24 cellular contexts compared by ENCODE assay signal in genomic region chr13:113939129-113939904, GRCh38. TPM values are rescaled to one million over a fixed set of nuclear protein-coding genes. Genes with fewer than 3 reads are reported as not detected.
DNase-seq lines count a peak whose midpoint lies in the region; ATAC-seq and TF ChIP-seq lines count a peak whose summit lies in the region.
"Had no signal": no experiment of that assay in that cellular context is flagged by ENCODE, and none has a peak within 500 bp of the region (broad histone marks: within the 10 kb centered on the region; RNA-seq: fewer than 3 reads in every experiment).

No MANE protein-coding gene starts in this region.

- BruUV-seq in IMR-90 (replicated peaks; lab: Mats Ljungman, UMichigan), result no TSS peak

- H3K27ac Mint-ChIP-seq in CD8-positive, alpha-beta memory T cell, result no peak overlapping the region
- H3K27ac Mint-ChIP-seq: B cell, HFFc6 had no signal

- H3K4me2 ChIP-seq in IMR-90 (ENCODE audit: low read depth, low read length) (no peak overlapping the region), hepatocyte (peak overlapping the region; percentile 37), neuronal stem cell (ENCODE audit: insufficient read depth, low read length, poor library complexity, severe bottlenecking) (no peak overlapping the region)

- in situ Hi-C loops in IMR-90 (cut with MboI; ENCODE audit: low sequenced_read_pairs), result no loop called here

- peaks cover 0 to 4% (median 0%) of the 10 kb centered on the region in 5 donors for H3K9me3 Mint-ChIP-seq in CD8-positive, alpha-beta memory T cell
- H3K9me3 Mint-ChIP-seq: HFFc6 had no signal

- H3K27me3 ChIP-seq in IMR-90 (ENCODE audit: control insufficient read depth, insufficient read depth, low read length) (no peaks in the 10 kb centered on the region), hepatocyte (no peaks in the 10 kb centered on the region), neuronal stem cell (ENCODE audit: control insufficient read depth in 3 of 3, insufficient read depth in 3 of 3, low read depth in 1 of 3, low read length in 3 of 3) (no peaks in the 10 kb centered on the region)
- H3K27me3 ChIP-seq in CD8-positive, alpha-beta memory T cell (ENCODE audit: insufficient read depth, low read length, poor library complexity, severe bottlenecking), result no peaks in the 10 kb centered on the region
- H3K27me3 ChIP-seq: MG63 had no signal

- H2BK20ac ChIP-seq in IMR-90 (ENCODE audit: low read depth, low read length), result no peak overlapping the region

- H4K5ac ChIP-seq in IMR-90 (ENCODE audit: low read depth, low read length), result no peak overlapping the region; the same call in 1 of the 2 replicates

- no peak overlapping the region for H3K27ac ChIP-seq in IMR-90 (ENCODE audit: insufficient read depth, low read length)
- no peak overlapping the region for H3K27ac ChIP-seq in hepatocyte
- no peak overlapping the region for H3K27ac ChIP-seq in neuronal stem cell (replicated peaks; ENCODE audit: low read length)
- H3K27ac ChIP-seq in CD8-positive, alpha-beta memory T cell (ENCODE audit: low read depth, low read length), result no peak overlapping the region

- H4K20me1 ChIP-seq in IMR-90 (ENCODE audit: insufficient read depth, low read length) (no peaks in the 10 kb centered on the region; the same call in 1 of the 2 replicates), hepatocyte (ENCODE audit: insufficient read depth, poor library complexity, severe bottlenecking) (no peaks in the 10 kb centered on the region)

- no peak overlapping the region for H2BK5ac ChIP-seq in IMR-90 (ENCODE audit: low read depth, low read length, poor library complexity, severe bottlenecking)
- H2BK5ac ChIP-seq in neuronal stem cell (ENCODE audit: low read length), result no peak overlapping the region

- POLR2A ChIA-PET in IMR-90 (lab: Charles Lee; ENCODE audit: unreplicated experiment), result no interaction called here
- POLR2A ChIA-PET in CD8-positive, alpha-beta memory T cell (lab: Charles Lee), result no interaction called here

- peaks cover 0 to 1% (median 0%) of the 10 kb centered on the region in 3 donors for H3K36me3 Mint-ChIP-seq in CD8-positive, alpha-beta memory T cell

- peak overlapping the region; percentile 15 for H2AK9ac ChIP-seq in IMR-90 (replicated peaks; ENCODE audit: low read depth, low read length, poor library complexity)

- H3K18ac ChIP-seq in IMR-90 (ENCODE audit: low read depth, low read length) (no peak overlapping the region), neuronal stem cell (ENCODE audit: low read length) (peak overlapping the region; percentile 44)

- intact Hi-C loops in IMR-90 (cut with micrococcal nuclease), result no loop called here

- peaks cover 0 to 27% of the 10 kb centered on the region in 2 experiments; a peak in 2 of 4 replicates for H3K79me1 ChIP-seq in IMR-90 (ENCODE audit: low read depth in 1 of 2, low read length in 2 of 2)
- no peaks in the 10 kb centered on the region for H3K79me1 ChIP-seq in neuronal stem cell (ENCODE audit: low read depth, low read length)

- H3K14ac ChIP-seq in IMR-90 (replicated peaks; ENCODE audit: low read depth, low read length) (no peak overlapping the region), neuronal stem cell (ENCODE audit: low read length) (no peak overlapping the region)

- H3K4me1 ChIP-seq in IMR-90 (ENCODE audit: control insufficient read depth, insufficient read depth, low read length) (peaks cover 7% of the 10 kb centered on the region; the same call in 1 of the 2 replicates), hepatocyte (ENCODE audit: insufficient read depth) (peaks cover 29% of the 10 kb centered on the region), neuronal stem cell (ENCODE audit: control insufficient read depth in 2 of 2, insufficient read depth in 1 of 2, low read depth in 1 of 2, low read length in 2 of 2) (peaks cover 6 to 25% of the 10 kb centered on the region in 2 donors)
- no peaks in the 10 kb centered on the region for H3K4me1 ChIP-seq in CD8-positive, alpha-beta memory T cell (ENCODE audit: insufficient read depth, low read length)

- H2BK12ac ChIP-seq in neuronal stem cell (ENCODE audit: low read length), result peak overlapping the region; percentile 63

- H3K23ac ChIP-seq in IMR-90 (ENCODE audit: low read depth, low read length), result no peak overlapping the region
- peak overlapping the region; percentile 32 for H3K23ac ChIP-seq in neuronal stem cell (ENCODE audit: low read depth, low read length, poor library complexity)

- H2AK5ac ChIP-seq in IMR-90 (ENCODE audit: low read depth, low read length) (peak overlapping the region; percentile 78; the same call in 1 of the 2 replicates), neuronal stem cell (ENCODE audit: low read depth, low read length) (peak overlapping the region; percentile 78)

- H2AFZ ChIP-seq in IMR-90 (replicated peaks; ENCODE audit: low read length, poor library complexity) (peak overlapping the region; percentile 67), hepatocyte (no peak overlapping the region), neuronal stem cell (ENCODE audit: low read length) (no peak overlapping the region)

- H3K27me3 Mint-ChIP-seq in CD8-positive, alpha-beta memory T cell, result peaks cover 8 to 16% of the 10 kb centered on the region in 2 donors

- H3K9me1 ChIP-seq in IMR-90 (ENCODE audit: insufficient read depth, low read length), result no peaks in the 10 kb centered on the region; the same call in 1 of the 2 replicates

- ATAC-seq in IMR-90 (ENCODE audit: low read depth), result peak; percentile 8; the same call in 1 of the 2 replicates

- no peak overlapping the region for H2BK15ac ChIP-seq in IMR-90 (ENCODE audit: low read depth, low read length)
- H2BK15ac ChIP-seq in neuronal stem cell (ENCODE audit: low read length), result peak overlapping the region; percentile 55

- no peak for TF ChIP-seq POLR2A in IMR-90 (IDR thresholded peaks at IDR 0.05; ENCODE audit: low read depth, low read length)

- no peak overlapping the region for H3K9ac ChIP-seq in IMR-90 (ENCODE audit: low read depth, low read length)
- peak overlapping the region; percentile 50 for H3K9ac ChIP-seq in neuronal stem cell (ENCODE audit: low read depth, low read length, poor library complexity)

- H3K9me2 ChIP-seq in hepatocyte (replicated peaks; ENCODE audit: insufficient read depth), result no peaks in the 10 kb centered on the region

- TF ChIP-seq RAD21 in IMR-90 (IDR thresholded peaks at IDR 0.05; ENCODE audit: low read length), result no peak

- H2BK120ac ChIP-seq in IMR-90 (ENCODE audit: low read depth, low read length) (no peak overlapping the region), neuronal stem cell (ENCODE audit: low read depth, low read length) (no peak overlapping the region)

- H4K8ac ChIP-seq in IMR-90 (ENCODE audit: low read depth in 2 of 2, low read length in 2 of 2) (no peak overlapping the region; a peak in 1 of 4 replicates), neuronal stem cell (ENCODE audit: low read depth, low read length) (no peak overlapping the region)

- H3K4me3 Mint-ChIP-seq in CD8-positive, alpha-beta memory T cell, result no peak overlapping the region
- H3K4me3 Mint-ChIP-seq: B cell, HFFc6 had no signal

- no peak overlapping the region for H3K56ac ChIP-seq in IMR-90 (ENCODE audit: extremely low read depth, insufficient read depth, low read length)

- dilution Hi-C loops in IMR-90 (cut with HindIII; ENCODE audit: low sequenced_read_pairs, unreplicated experiment), result no loop called here

- H3K79me2 ChIP-seq in hepatocyte, result no peaks in the 10 kb centered on the region

- H3K9me3 ChIP-seq in IMR-90 (ENCODE audit: control insufficient read depth, insufficient read depth, low read length) (no peaks in the 10 kb centered on the region), hepatocyte (ENCODE audit: low read depth) (no peaks in the 10 kb centered on the region), neuronal stem cell (replicated peaks in 1 of 2; ENCODE audit: control insufficient read depth in 2 of 2, insufficient read depth in 1 of 2, low read depth in 1 of 2, low read length in 2 of 2) (no peaks in the 10 kb centered on the region)
- H3K9me3 ChIP-seq in CD8-positive, alpha-beta memory T cell (ENCODE audit: low read length), result no peaks in the 10 kb centered on the region
- H3K9me3 ChIP-seq: MG63 had no signal

- H4K91ac ChIP-seq in IMR-90 (ENCODE audit: insufficient read depth, low read depth, low read length) (no peak overlapping the region; the same call in 1 of the 2 replicates), neuronal stem cell (ENCODE audit: low read depth, low read length, poor library complexity) (no peak overlapping the region)

- no peaks in the 10 kb centered on the region for H3K4me1 Mint-ChIP-seq in CD8-positive, alpha-beta memory T cell
- H3K4me1 Mint-ChIP-seq: B cell had no signal

- CTCF ChIA-PET in IMR-90 (lab: Yijun Ruan, JAX), result no interaction called here
- CTCF ChIA-PET in CD8-positive, alpha-beta memory T cell (lab: Charles Lee), result no interaction called here

- H3K36me3 ChIP-seq in IMR-90 (ENCODE audit: control insufficient read depth, insufficient read depth, low read length) (no peaks in the 10 kb centered on the region), hepatocyte (replicated peaks; ENCODE audit: insufficient read depth, low read depth) (no peaks in the 10 kb centered on the region), neuronal stem cell (replicated peaks in 1 of 2; ENCODE audit: control insufficient read depth in 2 of 2, insufficient read depth in 2 of 2, low read length in 2 of 2) (no peaks in the 10 kb centered on the region)
- no peaks in the 10 kb centered on the region for H3K36me3 ChIP-seq in CD8-positive, alpha-beta memory T cell (ENCODE audit: insufficient read depth, low read length)
- H3K36me3 ChIP-seq: MG63 had no signal

- DNase-seq in NCI-H2171 (lab: John Stamatoyannopoulos, UW) (peak; percentile 38), NCI-H2171 treated with DMSO at 0.1 percent for 48 hours (lab: John Stamatoyannopoulos, UW) (no peak), IMR-90 (no peak), hepatocyte (ENCODE audit: low spot score) (no peak), neuronal stem cell (ENCODE audit: low spot score) (no peak), NCI-H1694 treated with DMSO at 0.1 percent for 48 hours (lab: John Stamatoyannopoulos, UW) (no peak)
- no peak for DNase-seq in CD8-positive, alpha-beta memory T cell
- DNase-seq in effector CD8-positive, alpha-beta T cell (lab: John Stamatoyannopoulos, UW), result no peak
- DNase-seq: 8988T; GDM1; HFFc6; Kasumi-1; MG63; NCI-H1048; NCI-H1436; NCI-H2029; NK-92 treated with Interleukin-12 subunit alpha and Interleukin-12 subunit beta, amount 100 ng/mL, for 24 hours; OCI-M1; SIG-M5 had no signal

- TF ChIP-seq CTCF in IMR-90 (conservative IDR thresholded peaks at IDR 0.05; ENCODE audit: low read depth, low read length), result no peak
- TF ChIP-seq CTCF in hepatocyte (IDR thresholded peaks at IDR 0.05; ENCODE audit: poor library complexity), result no peak

- no peak overlapping the region for H3K4me3 ChIP-seq in IMR-90 (ENCODE audit: insufficient read depth, low read depth, low read length)
- no peak overlapping the region for H3K4me3 ChIP-seq in hepatocyte
- no peak overlapping the region for H3K4me3 ChIP-seq in neuronal stem cell (ENCODE audit: low read length in 2 of 2)
- no peak overlapping the region for H3K4me3 ChIP-seq in CD8-positive, alpha-beta memory T cell (ENCODE audit: low read length)
- H3K4me3 ChIP-seq: MG63 had no signal

- peak overlapping the region; percentile 58; the same call in 1 of the 2 replicates for H3K4ac ChIP-seq in IMR-90 (ENCODE audit: low read depth, low read length)
- no peak overlapping the region for H3K4ac ChIP-seq in neuronal stem cell (ENCODE audit: low read length)

- WGBS in IMR-90 (ENCODE audit: extremely low coverage in 2 of 2, insufficient read length in 1 of 2), 2 experiments, result 79% methylated on average over 12 of the region's 27 CpGs; no CpG with 5 or more reads in 1 of the 2 experiments
- WGBS in hepatocyte (ENCODE audit: low lambda C conversion rate, missing lambda C conversion rate), result 84% methylated on average over 24 of the region's 27 CpGs
- no CpG with 5 or more reads among the region's 27 CpGs for WGBS in neuronal stem cell (ENCODE audit: extremely low coverage in 2 of 2, insufficient read length in 2 of 2, insufficient replicate concordance in 1 of 2), 2 donors

RNA-seq across cellular contexts. Expression of gene C13orf46, which starts 34.6 kb away (rescaled TPM):
- total RNA-seq in IMR-90 (2012; rRNA removed), result under 0.01 TPM in 2 replicates
- 2.1 and 2.5 TPM in 2 replicates for polyA plus RNA-seq in IMR-90 (2012; rRNA removed)
- polyA plus RNA-seq in IMR-90 (2012; cell fraction: cytosol; rRNA removed), result 1.7 and 1.8 TPM in 2 replicates
- 8.9 and 10.0 TPM in 2 replicates for polyA plus RNA-seq in IMR-90 (2012; cell fraction: nucleus; rRNA removed; ENCODE audit: low replicate concordance)
- total RNA-seq in hepatocyte, result 0.20 TPM in 1 of 2 replicates, not detected in the other
- 0.23 and 0.92 TPM in 2 replicates for polyA plus RNA-seq in hepatocyte
- 0.03 TPM for polyA plus RNA-seq in neuronal stem cell (2013, experiment 1 of 2)
- polyA plus RNA-seq in neuronal stem cell (2013, experiment 2 of 2), result 0.04 TPM
- total RNA-seq in CD8-positive, alpha-beta memory T cell, result 1 to 10 TPM; 1.2 to 1.8 TPM
- 2.2 TPM for polyA plus RNA-seq in CD8-positive, alpha-beta memory T cell
- total RNA-seq: Daoy, H7, NCI-H460, RPMI7951 had no signal
